8 cellular contexts compared by ENCODE assay signal in the genomic region with DNA sequence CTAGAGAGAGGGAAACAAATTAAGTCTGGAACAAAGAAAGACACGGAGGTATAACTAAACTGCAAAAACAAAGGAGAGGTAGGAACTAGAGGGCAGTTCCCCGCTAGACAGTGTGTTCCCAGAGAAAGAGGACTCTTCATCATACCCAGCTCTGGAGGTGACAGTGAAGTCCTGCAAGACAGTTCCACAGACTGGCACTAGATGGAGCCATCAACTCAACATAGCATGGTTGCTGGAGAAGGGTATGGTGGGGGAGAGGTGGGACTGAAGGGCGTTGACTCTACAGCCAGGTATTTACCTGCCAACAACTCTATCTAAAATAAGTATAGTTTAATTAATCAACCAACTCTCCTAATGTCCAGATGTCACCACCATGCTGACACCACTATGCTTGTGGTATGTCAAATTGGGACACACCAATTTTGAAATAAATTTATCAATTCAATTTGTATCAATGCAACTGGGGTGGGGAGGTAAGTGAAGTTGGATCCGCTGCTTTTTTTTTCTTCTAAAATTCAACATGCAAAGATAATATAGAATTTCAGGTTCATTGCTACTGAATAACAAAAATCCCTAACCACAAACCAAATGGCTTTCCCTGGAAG. TPM values are rescaled to one million over a fixed set of nuclear protein-coding genes. Genes with fewer than 3 reads are reported as not detected.
A peak's percentile ranks its signal among the peaks of the same experiment; 100 is the strongest.
DNase-seq lines count a peak whose midpoint lies in the region.

No MANE protein-coding gene starts in this region.

- DNase-seq in activated CD4-positive, alpha-beta T cell treated with anti-CD3 and anti-CD28 coated beads for 24 hours (ENCODE audit: low read depth in 2 of 2), result peak; percentile 49 to 65
- no peak for DNase-seq in activated CD4-positive, alpha-beta T cell treated with anti-CD3 and anti-CD28 coated beads for 1 hour
- peak; percentile 31 for DNase-seq in NCI-H748 treated with DMSO at 0.1 percent for 48 hours (lab: John Stamatoyannopoulos, UW)
- DNase-seq in activated T-cell treated with anti-CD3 and anti-CD28 coated beads for 48 hours (ENCODE audit: low read depth), result peak; percentile 67
- DNase-seq in glomerular visceral epithelial cell (ENCODE audit: extremely low spot score), result peak; percentile 32
- peak; percentile 78 for DNase-seq in stimulated activated CD4-positive, alpha-beta T cell treated with anti-CD3 and anti-CD28 coated beads, Interleukin-1b, Interleukin-23, amount 100 ng/mL, for 48 hours
- no peak for DNase-seq in mesenteric fat pad (ENCODE audit: low spot score)
- DNase-seq in GM03348 (ENCODE audit: low spot score), result no peak

RNA-seq across cellular contexts. Expression of gene BACH2, which starts 9.7 kb away (rescaled TPM):
- total RNA-seq in mesenteric fat pad, result 2.0 TPM

Comparison
In these comparisons a context has a peak if more than half of its experiments do, and no peak if none do; other contexts are left out.
1. DNase-seq: peak in activated CD4-positive, alpha-beta T cell treated with anti-CD3 and anti-CD28 coated beads for 24 hours (2 of 2), NCI-H748 treated with DMSO at 0.1 percent for 48 hours (single experiment), activated T-cell treated with anti-CD3 and anti-CD28 coated beads for 48 hours (single experiment), glomerular visceral epithelial cell (single experiment) and stimulated activated CD4-positive, alpha-beta T cell treated with anti-CD3 and anti-CD28 coated beads, Interleukin-1b, Interleukin-23, amount 100 ng/mL, for 48 hours (single experiment); none in activated CD4-positive, alpha-beta T cell treated with anti-CD3 and anti-CD28 coated beads for 1 hour (single experiment), mesenteric fat pad (single experiment) and GM03348 (single experiment).